In the genomic region with DNA sequence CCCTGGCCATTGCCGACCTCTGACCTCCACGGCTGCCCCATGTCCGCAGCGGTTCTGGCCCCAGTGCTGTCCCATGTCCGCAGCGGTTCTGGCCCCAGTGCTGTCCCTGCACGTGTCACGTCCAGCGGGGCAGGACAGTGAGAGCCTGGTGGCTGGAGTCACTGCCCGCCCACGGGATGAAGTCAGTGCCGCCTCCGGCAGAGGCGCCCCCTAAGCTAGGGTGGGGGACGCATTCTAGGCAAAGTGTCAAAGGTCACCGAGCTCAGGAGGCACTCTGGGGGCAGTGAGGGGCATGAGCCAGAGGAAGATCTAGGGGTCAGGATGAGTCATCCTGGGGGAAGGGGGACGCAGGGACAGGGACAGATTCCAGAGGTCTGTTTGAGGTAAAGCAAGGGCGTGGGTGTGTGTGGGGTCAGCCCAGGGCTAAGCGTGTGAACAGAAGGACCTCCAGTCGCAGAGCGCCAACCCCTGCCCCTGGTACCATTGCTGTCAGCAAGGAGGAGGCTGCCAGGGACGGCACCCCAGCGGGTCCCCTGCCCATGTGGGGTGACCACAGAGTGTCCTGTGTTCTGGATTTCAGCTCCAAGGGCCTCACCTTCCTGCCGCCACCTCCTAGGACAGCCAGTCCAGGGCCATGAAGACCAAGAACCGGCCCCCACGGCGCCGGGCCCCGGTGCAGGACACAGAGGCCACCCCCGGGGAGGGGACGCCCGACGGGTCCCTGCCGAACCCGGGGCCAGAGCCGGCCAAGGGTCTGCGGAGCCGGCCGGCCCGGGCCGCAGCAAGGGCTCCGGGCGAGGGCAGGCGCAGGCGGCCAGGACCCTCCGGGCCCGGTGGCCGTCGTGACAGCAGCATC, we compare ENCODE assay signal across 1 cellular context.
A peak's percentile ranks its signal among the peaks of the same experiment; 100 is the strongest.
TF ChIP-seq lines count a peak whose summit lies in the region.

No MANE protein-coding gene starts in this region.

TF ChIP-seq in liver, 16 proteins besides CTCF, POLR2A, EP300 and RAD21:
- no peak for TF ChIP-seq REST (IDR thresholded peaks at IDR 0.05)
- TF ChIP-seq HNF4G (IDR thresholded peaks at IDR 0.05), result no peak
- TF ChIP-seq MAX (IDR thresholded peaks at IDR 0.05), result no peak
- no peak for TF ChIP-seq FOXA2 (IDR thresholded peaks at IDR 0.05)
- TF ChIP-seq JUND (IDR thresholded peaks at IDR 0.05), result peak; percentile 32 to 77
- no peak for TF ChIP-seq SP1 (IDR thresholded peaks at IDR 0.05)
- peak in 1 of 2 donors; percentile 10 for TF ChIP-seq EGR1 (IDR thresholded peaks at IDR 0.05; ENCODE audit: low read depth in 2 of 2)
- peak; percentile 21 to 60 for TF ChIP-seq HNF4A (conservative IDR thresholded peaks at IDR 0.05)
- peak; percentile 59 to 80 for TF ChIP-seq RXRA (IDR thresholded peaks at IDR 0.05)
TF ChIP-seq in liver: peak in this region for 4.
